Comparison of ENCODE assay signal across 3 cellular contexts in the genomic region with DNA sequence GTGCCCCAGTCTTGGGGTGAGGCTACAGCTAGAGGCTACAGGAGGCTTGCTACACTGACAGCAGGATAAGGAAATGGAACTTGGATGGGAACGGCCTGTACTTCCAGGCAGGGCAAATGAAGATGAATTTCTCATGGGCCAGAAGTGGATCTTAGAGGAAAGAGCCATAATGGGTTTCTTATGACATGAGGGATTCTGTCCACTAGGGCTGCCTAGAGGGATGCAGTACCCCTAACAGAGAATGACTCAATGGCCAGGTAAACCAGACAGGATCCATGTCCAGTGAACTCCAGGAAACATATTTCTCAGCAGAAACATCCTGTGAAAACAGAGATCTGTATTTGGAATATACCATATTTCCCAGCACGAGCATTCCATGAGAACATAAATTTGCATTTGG.
TF ChIP-seq lines count a peak whose summit lies in the region.

No MANE protein-coding gene starts in this region.

TF ChIP-seq in SK-N-SH, 30 proteins besides CTCF, POLR2A, EP300 and RAD21 (continues in another document):
- TF ChIP-seq, protein P1, sequence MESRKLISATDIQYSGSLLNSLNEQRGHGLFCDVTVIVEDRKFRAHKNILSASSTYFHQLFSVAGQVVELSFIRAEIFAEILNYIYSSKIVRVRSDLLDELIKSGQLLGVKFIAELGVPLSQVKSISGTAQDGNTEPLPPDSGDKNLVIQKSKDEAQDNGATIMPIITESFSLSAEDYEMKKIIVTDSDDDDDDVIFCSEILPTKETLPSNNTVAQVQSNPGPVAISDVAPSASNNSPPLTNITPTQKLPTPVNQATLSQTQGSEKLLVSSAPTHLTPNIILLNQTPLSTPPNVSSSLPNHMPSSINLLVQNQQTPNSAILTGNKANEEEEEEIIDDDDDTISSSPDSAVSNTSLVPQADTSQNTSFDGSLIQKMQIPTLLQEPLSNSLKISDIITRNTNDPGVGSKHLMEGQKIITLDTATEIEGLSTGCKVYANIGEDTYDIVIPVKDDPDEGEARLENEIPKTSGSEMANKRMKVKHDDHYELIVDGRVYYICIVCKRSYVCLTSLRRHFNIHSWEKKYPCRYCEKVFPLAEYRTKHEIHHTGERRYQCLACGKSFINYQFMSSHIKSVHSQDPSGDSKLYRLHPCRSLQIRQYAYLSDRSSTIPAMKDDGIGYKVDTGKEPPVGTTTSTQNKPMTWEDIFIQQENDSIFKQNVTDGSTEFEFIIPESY (IDR thresholded peaks at IDR 0.05; ENCODE audit: borderline replicate concordance, low read depth) = no peak
- TF ChIP-seq GATA2 (CRISPR knock-in tag; IDR thresholded peaks at IDR 0.05) (no peak), MXI1 (IDR thresholded peaks at IDR 0.05; ENCODE audit: low read depth, low read length) (no peak), PBX3 (IDR thresholded peaks at IDR 0.05) (no peak), IRF3 (IDR thresholded peaks at IDR 0.05; ENCODE audit: low read depth, low read length) (no peak), POLR2AphosphoS5 (IDR thresholded peaks at IDR 0.05; ENCODE audit: low read depth, low read length) (no peak), RXRA (IDR thresholded peaks at IDR 0.05; ENCODE audit: borderline replicate concordance, low read depth) (no peak), RFX5 (IDR thresholded peaks at IDR 0.05; ENCODE audit: low read length) (no peak), EZH2phosphoT487 (IDR thresholded peaks at IDR 0.05; ENCODE audit: borderline replicate concordance, low read depth) (no peak), FOXJ3 (CRISPR knock-in tag; IDR thresholded peaks at IDR 0.05) (no peak), FOXM1 (IDR thresholded peaks at IDR 0.05; ENCODE audit: low read depth) (no peak), NFIC (IDR thresholded peaks at IDR 0.05; ENCODE audit: borderline replicate concordance) (no peak), SMC3 (IDR thresholded peaks at IDR 0.05; ENCODE audit: low read depth, low read length) (no peak), YY1 (IDR thresholded peaks at IDR 0.05; ENCODE audit: low read depth) (no peak), GABPA (IDR thresholded peaks at IDR 0.05; ENCODE audit: low read depth) (no peak), TCF12 (IDR thresholded peaks at IDR 0.05) (no peak)
- TF ChIP-seq, protein P2, sequence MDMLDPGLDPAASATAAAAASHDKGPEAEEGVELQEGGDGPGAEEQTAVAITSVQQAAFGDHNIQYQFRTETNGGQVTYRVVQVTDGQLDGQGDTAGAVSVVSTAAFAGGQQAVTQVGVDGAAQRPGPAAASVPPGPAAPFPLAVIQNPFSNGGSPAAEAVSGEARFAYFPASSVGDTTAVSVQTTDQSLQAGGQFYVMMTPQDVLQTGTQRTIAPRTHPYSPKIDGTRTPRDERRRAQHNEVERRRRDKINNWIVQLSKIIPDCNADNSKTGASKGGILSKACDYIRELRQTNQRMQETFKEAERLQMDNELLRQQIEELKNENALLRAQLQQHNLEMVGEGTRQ (IDR thresholded peaks at IDR 0.05; ENCODE audit: borderline replicate concordance, low read depth, low read length) = no peak

TF ChIP-seq in SK-N-SH treated with all-trans-retinoic acid at 6 μM for 48 hours, 23 proteins besides CTCF, POLR2A, EP300 and RAD21:
- TF ChIP-seq ARNTL (CRISPR knock-in tag; IDR thresholded peaks at IDR 0.05; ENCODE audit: borderline replicate concordance, low read depth) = no peak
- TF ChIP-seq ESRRG (CRISPR knock-in tag; IDR thresholded peaks at IDR 0.05) = no peak
- TF ChIP-seq ZNF565 (CRISPR knock-in tag; conservative IDR thresholded peaks at IDR 0.05; ENCODE audit: low read depth) = no peak
- TF ChIP-seq ZNF8 (CRISPR knock-in tag; IDR thresholded peaks at IDR 0.05) = no peak
- TF ChIP-seq, protein P3, sequence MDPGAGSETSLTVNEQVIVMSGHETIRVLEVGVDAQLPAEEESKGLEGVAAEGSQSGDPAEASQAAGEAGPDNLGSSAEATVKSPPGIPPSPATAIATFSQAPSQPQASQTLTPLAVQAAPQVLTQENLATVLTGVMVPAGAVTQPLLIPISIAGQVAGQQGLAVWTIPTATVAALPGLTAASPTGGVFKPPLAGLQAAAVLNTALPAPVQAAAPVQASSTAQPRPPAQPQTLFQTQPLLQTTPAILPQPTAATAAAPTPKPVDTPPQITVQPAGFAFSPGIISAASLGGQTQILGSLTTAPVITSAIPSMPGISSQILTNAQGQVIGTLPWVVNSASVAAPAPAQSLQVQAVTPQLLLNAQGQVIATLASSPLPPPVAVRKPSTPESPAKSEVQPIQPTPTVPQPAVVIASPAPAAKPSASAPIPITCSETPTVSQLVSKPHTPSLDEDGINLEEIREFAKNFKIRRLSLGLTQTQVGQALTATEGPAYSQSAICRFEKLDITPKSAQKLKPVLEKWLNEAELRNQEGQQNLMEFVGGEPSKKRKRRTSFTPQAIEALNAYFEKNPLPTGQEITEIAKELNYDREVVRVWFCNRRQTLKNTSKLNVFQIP (CRISPR knock-in tag; IDR thresholded peaks at IDR 0.05; ENCODE audit: borderline replicate concordance, low read depth) = no peak
- TF ChIP-seq, protein P4, sequence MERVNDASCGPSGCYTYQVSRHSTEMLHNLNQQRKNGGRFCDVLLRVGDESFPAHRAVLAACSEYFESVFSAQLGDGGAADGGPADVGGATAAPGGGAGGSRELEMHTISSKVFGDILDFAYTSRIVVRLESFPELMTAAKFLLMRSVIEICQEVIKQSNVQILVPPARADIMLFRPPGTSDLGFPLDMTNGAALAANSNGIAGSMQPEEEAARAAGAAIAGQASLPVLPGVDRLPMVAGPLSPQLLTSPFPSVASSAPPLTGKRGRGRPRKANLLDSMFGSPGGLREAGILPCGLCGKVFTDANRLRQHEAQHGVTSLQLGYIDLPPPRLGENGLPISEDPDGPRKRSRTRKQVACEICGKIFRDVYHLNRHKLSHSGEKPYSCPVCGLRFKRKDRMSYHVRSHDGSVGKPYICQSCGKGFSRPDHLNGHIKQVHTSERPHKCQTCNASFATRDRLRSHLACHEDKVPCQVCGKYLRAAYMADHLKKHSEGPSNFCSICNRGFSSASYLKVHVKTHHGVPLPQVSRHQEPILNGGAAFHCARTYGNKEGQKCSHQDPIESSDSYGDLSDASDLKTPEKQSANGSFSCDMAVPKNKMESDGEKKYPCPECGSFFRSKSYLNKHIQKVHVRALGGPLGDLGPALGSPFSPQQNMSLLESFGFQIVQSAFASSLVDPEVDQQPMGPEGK (CRISPR knock-in tag; IDR thresholded peaks at IDR 0.05; ENCODE audit: borderline replicate concordance) = no peak
- no peak for TF ChIP-seq ZFP30 (CRISPR knock-in tag; IDR thresholded peaks at IDR 0.05)
- TF ChIP-seq PPARA (CRISPR knock-in tag; IDR thresholded peaks at IDR 0.05; ENCODE audit: borderline replicate concordance) = no peak
- no peak for TF ChIP-seq ZFP3 (CRISPR knock-in tag; IDR thresholded peaks at IDR 0.05)
- TF ChIP-seq RARB (CRISPR knock-in tag; IDR thresholded peaks at IDR 0.05) = no peak
- no peak for TF ChIP-seq CSDC2 (CRISPR knock-in tag; IDR thresholded peaks at IDR 0.05)
- no peak for TF ChIP-seq TSHZ2 (CRISPR knock-in tag; IDR thresholded peaks at IDR 0.05)
- TF ChIP-seq OSR1 (CRISPR knock-in tag; IDR thresholded peaks at IDR 0.05) = no peak
- TF ChIP-seq TCF4 (CRISPR knock-in tag; IDR thresholded peaks at IDR 0.05; ENCODE audit: borderline replicate concordance) = no peak
- TF ChIP-seq ISL1 (CRISPR knock-in tag; IDR thresholded peaks at IDR 0.05) = no peak

TF ChIP-seq in IMR-90, 13 proteins besides CTCF, POLR2A, EP300 and RAD21:
- no peak for TF ChIP-seq CEBPB (IDR thresholded peaks at IDR 0.05; ENCODE audit: low read depth, low read length)
- no peak for TF ChIP-seq CHD1 (IDR thresholded peaks at IDR 0.05; ENCODE audit: low read depth, low read length)
- no peak for TF ChIP-seq MAFK (IDR thresholded peaks at IDR 0.05; ENCODE audit: low read depth, low read length)
- TF ChIP-seq SMC3 (IDR thresholded peaks at IDR 0.05; ENCODE audit: low read depth, low read length) = no peak
- TF ChIP-seq FOS (IDR thresholded peaks at IDR 0.05; ENCODE audit: low read depth, low read length) = no peak
- TF ChIP-seq MAZ (IDR thresholded peaks at IDR 0.05; ENCODE audit: borderline replicate concordance, low read depth, low read length) = no peak
- no peak for TF ChIP-seq NFE2L2 (IDR thresholded peaks at IDR 0.05; ENCODE audit: low read depth, low read length)
- TF ChIP-seq, protein P2 (IDR thresholded peaks at IDR 0.05; ENCODE audit: low read depth, low read length) = no peak
